10 cellular contexts compared by ENCODE assay signal in the genomic region with DNA sequence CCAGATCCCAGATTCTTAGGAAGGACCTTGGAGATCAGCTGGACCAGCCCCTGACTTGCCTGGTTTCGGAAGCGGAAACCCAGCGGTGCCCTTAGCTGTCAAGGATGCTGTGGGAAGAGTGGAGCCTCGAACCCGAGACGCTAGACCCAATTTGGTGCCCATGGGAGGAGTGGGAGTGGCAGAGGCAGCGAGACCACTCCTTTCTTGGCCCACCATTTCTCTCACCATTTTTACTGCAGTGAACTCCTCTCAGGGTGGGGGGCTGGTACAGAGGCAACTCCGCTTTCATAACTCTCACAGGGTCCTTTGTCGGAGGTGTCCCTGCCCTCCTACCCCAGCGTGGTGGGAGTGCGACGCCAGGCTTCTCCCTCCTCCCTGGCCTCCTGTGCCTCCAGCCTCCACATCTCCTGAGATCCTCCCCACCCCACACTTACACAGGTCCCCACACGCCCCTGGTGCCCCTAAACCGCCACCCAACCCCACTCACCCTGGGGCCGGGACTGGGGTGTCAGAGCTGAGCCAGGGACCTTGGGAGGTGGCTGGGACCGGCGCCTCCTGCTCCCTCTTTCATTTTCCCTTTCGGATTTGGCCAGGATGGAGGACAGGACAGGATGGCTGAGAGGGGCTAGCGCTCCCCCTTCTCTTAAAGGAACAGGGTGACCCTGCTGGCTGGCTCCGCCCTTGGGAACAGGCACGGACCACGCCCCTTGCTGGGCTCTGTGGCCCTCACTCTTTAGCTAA. TPM values are rescaled to one million over a fixed set of nuclear protein-coding genes. Genes with fewer than 3 reads are reported as not detected.
DNase-seq lines count a peak whose midpoint lies in the region; ATAC-seq, FAIRE-seq and TF ChIP-seq lines count a peak whose summit lies in the region.
"Had no signal": no experiment of that assay in that cellular context is flagged by ENCODE, and none has a peak within 500 bp of the region (broad histone marks: within the 10 kb centered on the region; RNA-seq: fewer than 3 reads in every experiment).

A gene with protein sequence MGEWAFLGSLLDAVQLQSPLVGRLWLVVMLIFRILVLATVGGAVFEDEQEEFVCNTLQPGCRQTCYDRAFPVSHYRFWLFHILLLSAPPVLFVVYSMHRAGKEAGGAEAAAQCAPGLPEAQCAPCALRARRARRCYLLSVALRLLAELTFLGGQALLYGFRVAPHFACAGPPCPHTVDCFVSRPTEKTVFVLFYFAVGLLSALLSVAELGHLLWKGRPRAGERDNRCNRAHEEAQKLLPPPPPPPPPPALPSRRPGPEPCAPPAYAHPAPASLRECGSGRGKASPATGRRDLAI (minus strand): TSS at position 617 of the 741 bp plus-strand sequence. CDS start 922 bp downstream, outside the sequence.

- H2BK12ac ChIP-seq in H9 (ENCODE audit: insufficient read length, low read depth, low read length): no peak within 1 kb of the TSS

- H3K27me3 ChIP-seq in H9 (ENCODE audit: insufficient read depth, low read length): peaks cover 9% of the 10 kb centered on the region; the same call in 1 of the 2 replicates
- H3K27me3 ChIP-seq in mucosa of stomach (ENCODE audit: control insufficient read depth, insufficient read depth, low read length): no peaks in the 10 kb centered on the region

- H3K4me1 ChIP-seq in A549 (peaks cover 24% of the 10 kb centered on the region), H9 (ENCODE audit: insufficient read depth, low read length) (peaks cover 3% of the 10 kb centered on the region), mucosa of stomach (ENCODE audit: control insufficient read depth, insufficient read depth, low read length) (peaks cover 12% of the 10 kb centered on the region)

- H2BK120ac ChIP-seq in H9 (ENCODE audit: low read depth, low read length, poor library complexity, severe bottlenecking): no peak within 1 kb of the TSS

- H3K14ac ChIP-seq in H9 (ENCODE audit: insufficient read depth, low read length): no peak within 1 kb of the TSS

- H3K56ac ChIP-seq in H9 (ENCODE audit: insufficient read length, low read depth, low read length): no peak within 1 kb of the TSS

- no peaks in the 10 kb centered on the region for H4K20me1 ChIP-seq in H9 (ENCODE audit: control insufficient read depth, insufficient read depth, insufficient read length)

- H3K9ac ChIP-seq in H9 (ENCODE audit: extremely low read depth, insufficient read length, low read length) (no peak within 1 kb of the TSS), mucosa of stomach (ENCODE audit: low read length) (peak within 1 kb of the TSS; percentile 33)

- H3K9me3 ChIP-seq in A549 (no peaks in the 10 kb centered on the region), H9 (ENCODE audit: control insufficient read depth, low read depth, low read length) (no peaks in the 10 kb centered on the region), mucosa of stomach (ENCODE audit: control insufficient read depth, low read length) (no peaks in the 10 kb centered on the region)

- no peak within 1 kb of the TSS for H4K8ac ChIP-seq in H9 (replicated peaks; ENCODE audit: insufficient read length, low read depth, low read length)

- ATAC-seq in A549 (no peak), GM19455 (IDR thresholded peaks at IDR 0.05; ENCODE audit: unreplicated experiment) (no peak), GM21381 (IDR thresholded peaks at IDR 0.05; ENCODE audit: unreplicated experiment) (no peak)

- no peak within 1 kb of the TSS for H3K18ac ChIP-seq in H9 (ENCODE audit: insufficient read length, low read depth, low read length)

- H3K27ac ChIP-seq in A549: peak within 1 kb of the TSS; percentile 84 to 95
- no peak within 1 kb of the TSS for H3K27ac ChIP-seq in H9 (ENCODE audit: insufficient read length, low read depth, low read length)
- no peak within 1 kb of the TSS for H3K27ac ChIP-seq in coronary artery

- H3K79me2 ChIP-seq in H9 (ENCODE audit: insufficient read depth, low read length): no peaks in the 10 kb centered on the region

- peak within 1 kb of the TSS; percentile 61 for H3K4me3 ChIP-seq in A549
- peak within 1 kb of the TSS; percentile 78 for H3K4me3 ChIP-seq in coronary artery
- peak within 1 kb of the TSS; percentile 41 for H3K4me3 ChIP-seq in mucosa of stomach (ENCODE audit: low read length)

- H3K23me2 ChIP-seq in H9 (ENCODE audit: insufficient read length, low read depth, low read length, poor library complexity, severe bottlenecking): peaks cover 10% of the 10 kb centered on the region

- H3K4me1 Mint-ChIP-seq in H9: peaks cover 22 to 35% of the 10 kb centered on the region in 2 experiments

- H3K4ac ChIP-seq in H9 (ENCODE audit: low read depth, low read length): no peak within 1 kb of the TSS

- DNase-seq in A549 (ENCODE audit: low read depth in 1 of 2, low spot score in 1 of 2): no peak
- DNase-seq in H9: peak; percentile 89
- DNase-seq in coronary artery (ENCODE audit: low spot score): no peak
- no peak for DNase-seq in HuH-7.5 (ENCODE audit: low spot score)
- no peak for DNase-seq in GM19239 (ENCODE audit: insufficient read length, low spot score)
- DNase-seq: effector CD4-positive, alpha-beta T cell; NCI-H1436 treated with DMSO at 0.1 percent for 48 hours had no signal

- TF ChIP-seq EP300 in A549 (IDR thresholded peaks at IDR 0.05): no peak

- H3K23ac ChIP-seq in H9 (ENCODE audit: insufficient read length, low read depth, low read length): no peak within 1 kb of the TSS

- H3K27me3 Mint-ChIP-seq in H9 (ENCODE audit: low read depth): peaks cover 44% of the 10 kb centered on the region

- CTCF ChIA-PET in A549 (lab: Yijun Ruan, JAX): interaction anchor here (0.6 to 40.3 kb wide), 19 partner anchors 8 to 1447 kb away, joined by 3 to 2395 read pairs (median 8); a partner anchor contains a TSS

- no peak for TF ChIP-seq POLR2A in A549 (IDR thresholded peaks at IDR 0.05; ENCODE audit: low read length)

- H2AK5ac ChIP-seq in H9 (ENCODE audit: insufficient read length, low read length): no peak within 1 kb of the TSS

- TF ChIP-seq RAD21 in A549 (conservative IDR thresholded peaks at IDR 0.05 in 1 of 2, IDR thresholded peaks at IDR 0.05 in 1 of 2): no peak

- H3K27ac Mint-ChIP-seq in H9: no peak within 1 kb of the TSS

- no peak within 1 kb of the TSS for H2BK15ac ChIP-seq in H9 (ENCODE audit: low read depth, low read length)

- POLR2A ChIA-PET in A549 (lab: Yijun Ruan, JAX): interaction anchor here (0.6 kb wide), 1 partner anchor 105 kb away, joined by 7 read pairs; no protein-coding TSS in a partner anchor

- no peak within 1 kb of the TSS for H2AFZ ChIP-seq in H9 (ENCODE audit: low read length)

- no peak within 1 kb of the TSS for H3T11ph ChIP-seq in H9 (ENCODE audit: low read length)

- H3K4me2 ChIP-seq in A549: peak within 1 kb of the TSS; percentile 98
- H3K4me2 ChIP-seq in H9 (ENCODE audit: insufficient read depth, insufficient read length, low read length): peak within 1 kb of the TSS; percentile 26

- no peaks in the 10 kb centered on the region for H3K36me3 ChIP-seq in mucosa of stomach (ENCODE audit: control insufficient read depth, insufficient read depth, low read length)

- no peak for TF ChIP-seq CTCF in A549 (IDR thresholded peaks at IDR 0.05)
- TF ChIP-seq CTCF in H9 (conservative IDR thresholded peaks at IDR 0.05): no peak
- TF ChIP-seq CTCF in coronary artery (IDR thresholded peaks at IDR 0.05): no peak

- H3K36me3 Mint-ChIP-seq in H9 (ENCODE audit: insufficient read depth in 1 of 3, low read depth in 3 of 3): no peaks in the 10 kb centered on the region

- H3K79me1 ChIP-seq in H9 (ENCODE audit: insufficient read depth, low read depth, low read length, poor library complexity, severe bottlenecking): no peaks in the 10 kb centered on the region

- peak within 1 kb of the TSS; percentile 68 to 82 for H3K4me3 Mint-ChIP-seq in H9

- no peak within 1 kb of the TSS for H2BK20ac ChIP-seq in H9 (ENCODE audit: low read depth, low read length, poor library complexity, severe bottlenecking)

- no peak within 1 kb of the TSS for H4K91ac ChIP-seq in H9 (ENCODE audit: insufficient read length, low read depth, low read length)

- no peak within 1 kb of the TSS for H2BK5ac ChIP-seq in H9 (ENCODE audit: insufficient read length, low read length)

- H3K9me3 Mint-ChIP-seq in H9: no peaks in the 10 kb centered on the region; a peak in 1 of 5 replicates

- WGBS in A549 (ENCODE audit: missing lambda C conversion rate): 85% methylated on average over 20 of the region's 22 CpGs
- no CpG with 5 or more reads among the region's 22 CpGs for WGBS in H9 (ENCODE audit: extremely low coverage, insufficient read length, low lambda C conversion rate)

- FAIRE-seq in A549 (lab: Jason Lieb, UNC): no peak
- no peak for FAIRE-seq in GM19239 (lab: Jason Lieb, UNC)

- H4K5ac ChIP-seq in H9 (ENCODE audit: insufficient read length, low read depth, low read length): no peak within 1 kb of the TSS

TF ChIP-seq in A549, 52 proteins besides CTCF, POLR2A, EP300 and RAD21 (continues in another document):
- TF ChIP-seq GATA3 (IDR thresholded peaks at IDR 0.05; ENCODE audit: borderline replicate concordance): no peak
- TF ChIP-seq ESRRA (IDR thresholded peaks at IDR 0.05; ENCODE audit: borderline replicate concordance, low read length): no peak
- TF ChIP-seq EHF (CRISPR knock-in tag; IDR thresholded peaks at IDR 0.05): no peak
- no peak for TF ChIP-seq BHLHE40 (IDR thresholded peaks at IDR 0.05; ENCODE audit: low read depth, low read length)
- no peak for TF ChIP-seq JUN (IDR thresholded peaks at IDR 0.05)
- no peak for TF ChIP-seq MYC (IDR thresholded peaks at IDR 0.05; ENCODE audit: borderline replicate concordance, low read length)
- no peak for TF ChIP-seq CBX8 (IDR thresholded peaks at IDR 0.05)
- TF ChIP-seq FOXS1 (CRISPR knock-in tag; IDR thresholded peaks at IDR 0.05): no peak
- TF ChIP-seq ZFP36 (IDR thresholded peaks at IDR 0.05; ENCODE audit: borderline replicate concordance, partially characterized antibody): no peak
- TF ChIP-seq HOXB5 (CRISPR knock-in tag; IDR thresholded peaks at IDR 0.05): no peak
- TF ChIP-seq KDM1A (IDR thresholded peaks at IDR 0.05; ENCODE audit: low read depth): no peak
- TF ChIP-seq, protein P1, sequence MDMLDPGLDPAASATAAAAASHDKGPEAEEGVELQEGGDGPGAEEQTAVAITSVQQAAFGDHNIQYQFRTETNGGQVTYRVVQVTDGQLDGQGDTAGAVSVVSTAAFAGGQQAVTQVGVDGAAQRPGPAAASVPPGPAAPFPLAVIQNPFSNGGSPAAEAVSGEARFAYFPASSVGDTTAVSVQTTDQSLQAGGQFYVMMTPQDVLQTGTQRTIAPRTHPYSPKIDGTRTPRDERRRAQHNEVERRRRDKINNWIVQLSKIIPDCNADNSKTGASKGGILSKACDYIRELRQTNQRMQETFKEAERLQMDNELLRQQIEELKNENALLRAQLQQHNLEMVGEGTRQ (IDR thresholded peaks at IDR 0.05): no peak
- TF ChIP-seq FOSB (CRISPR knock-in tag; IDR thresholded peaks at IDR 0.05): no peak

RNA-seq across cellular contexts. Expression of the gene that starts here (rescaled TPM):
- polyA plus RNA-seq in A549 (2011; rRNA removed) (0.09 TPM in 1 of 2 replicates, not detected in the other), A549 (2017; fragmentation: RNase III; extraction: RNeasy Plus Mini Kit Qiagen cat#74134 plus additional on column Dnase treatment) (0.40 to 1.2 TPM (median 0.70 TPM) in 3 replicates)
- 0.21 and 0.41 TPM in 2 replicates for polyA plus RNA-seq in A549 (2012; cell fraction: cytosol; rRNA removed)
- 0.36 and 0.82 TPM in 2 replicates for polyA plus RNA-seq in A549 (2012; cell fraction: nucleus; rRNA removed)
- polyA minus RNA-seq in A549 (2011; rRNA and poly(A)+ RNA removed): not detected in 2 replicates
- not detected in 2 replicates for total RNA-seq in H9 (2021)

Comparison
In these comparisons a context has a peak if more than half of its experiments do, and no peak if none do; other contexts are left out.
1. Peak in DNase-seq and H3K4me2 ChIP-seq in H9; RNA of the gene not detected or under 1 TPM.
2. H3K27ac ChIP-seq: peak in A549 (2 of 2); none in H9 (single experiment) and coronary artery (0 of 2).
3. Peak in every context shown above with its lines, with median percentiles within 50 percentile points of each other: H3K4me3 ChIP-seq.